Comparison of ENCODE assay signal across 1 cellular context in the genomic region with DNA sequence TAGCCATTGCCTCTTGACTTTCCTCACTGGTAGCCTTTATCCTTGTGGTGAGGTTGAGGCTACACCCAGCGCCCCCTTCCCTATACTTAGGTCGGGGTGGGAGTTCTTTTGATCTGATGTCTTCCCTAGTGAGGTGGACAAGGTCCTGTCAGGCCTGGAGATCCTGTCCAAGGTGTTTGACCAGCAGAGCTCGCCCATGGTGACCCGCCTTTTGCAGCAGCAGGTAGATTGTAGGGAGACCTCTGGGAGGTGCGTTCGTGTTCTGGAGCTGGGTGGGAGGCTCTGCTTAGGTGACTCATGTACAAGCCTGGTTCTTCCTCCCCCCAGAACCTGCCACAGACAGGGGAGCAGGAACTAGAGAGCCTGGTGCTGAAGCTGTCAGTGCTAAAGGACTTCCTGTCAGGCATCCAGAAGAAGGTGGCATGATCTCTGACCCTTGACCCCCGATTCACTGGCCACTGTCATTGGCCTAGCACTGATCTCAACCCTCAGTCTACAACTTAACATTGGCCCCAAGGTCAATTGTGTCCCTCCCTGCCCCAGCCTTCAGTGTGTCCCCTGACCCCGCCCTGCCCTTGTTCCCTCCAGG.
A peak's percentile ranks its signal among the peaks of the same experiment; 100 is the strongest.
TF ChIP-seq lines count a peak whose summit lies in the region.

No MANE protein-coding gene starts in this region.

TF ChIP-seq in HEK293, 187 proteins besides CTCF, POLR2A, EP300 and RAD21:
- TF ChIP-seq OSR2 (tag by site-specific recombination; IDR thresholded peaks at IDR 0.05) (no peak), ZNF600 (tag by site-specific recombination; IDR thresholded peaks at IDR 0.05) (0 out of 2 replicates have a peak, but pooled peaks have one; percentile 21)
